In the genomic region with DNA sequence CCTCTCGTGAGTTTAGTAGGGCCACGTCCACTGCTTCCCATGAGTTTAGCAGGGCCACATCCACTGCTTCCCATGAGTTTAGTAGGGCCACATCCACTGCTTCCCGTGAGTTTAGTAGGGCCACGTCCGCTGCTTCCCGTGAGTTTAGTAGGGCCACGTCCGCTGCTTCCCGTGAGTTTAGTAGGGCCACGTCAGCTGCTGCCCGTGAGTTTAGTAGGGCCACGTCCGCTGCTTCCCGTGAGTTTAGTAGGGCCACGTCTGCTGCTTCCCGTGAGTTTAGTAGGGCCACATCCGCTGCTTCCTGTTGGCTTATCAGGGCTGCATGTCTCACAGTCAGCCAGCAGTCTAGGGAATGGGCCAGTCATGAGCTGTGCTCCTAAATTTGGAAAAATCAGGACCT, we compare ENCODE assay signal across 23 cellular contexts.
DNase-seq lines count a peak whose midpoint lies in the region; ATAC-seq, FAIRE-seq and TF ChIP-seq lines count a peak whose summit lies in the region.
"Had no signal": no experiment of that assay in that cellular context is flagged by ENCODE, and none has a peak within 500 bp of the region (broad histone marks: within the 10 kb centered on the region; RNA-seq: fewer than 3 reads in every experiment).

No MANE protein-coding gene starts in this region.

- no peaks in the 10 kb centered on the region for H3K9me3 ChIP-seq in cardiac muscle cell (ENCODE audit: low read depth)
- no peaks in the 10 kb centered on the region for H3K9me3 ChIP-seq in heart right ventricle
- no peaks in the 10 kb centered on the region for H3K9me3 ChIP-seq in right atrium auricular region
- H3K9me3 ChIP-seq in K562 (replicated peaks; ENCODE audit: control insufficient read depth, insufficient read depth, low read depth, low read length): no peaks in the 10 kb centered on the region
- H3K9me3 ChIP-seq in neural progenitor cell (ENCODE audit: low read depth): no peaks in the 10 kb centered on the region
- H3K9me3 ChIP-seq: A549, Caco-2 had no signal

- H2AFZ ChIP-seq in K562 (ENCODE audit: low read depth, low read length): no peak overlapping the region
- no peak overlapping the region for H2AFZ ChIP-seq in neural progenitor cell (replicated peaks)

- TF ChIP-seq RAD21 in K562 (CRISPR knock-in tag; conservative IDR thresholded peaks at IDR 0.05 in 1 of 2, IDR thresholded peaks at IDR 0.05 in 1 of 2): no peak

- peaks cover 39% of the 10 kb centered on the region for H3K4me1 Mint-ChIP-seq in neural progenitor cell
- no peaks in the 10 kb centered on the region for H3K4me1 Mint-ChIP-seq in activated CD4-positive, alpha-beta T cell treated with anti-CD3 and anti-CD28 coated beads, Interleukin-2, amount 10 ng/mL, durations not matched to agents 7 days and 5 days
- H3K4me1 Mint-ChIP-seq: B cell had no signal

- DNase-seq in cardiac muscle cell (ENCODE audit: low read depth in 1 of 2, low spot score in 1 of 2) (no peak), heart right ventricle (no peak), right atrium auricular region (ENCODE audit: low spot score) (no peak), cardiac septum (ENCODE audit: low spot score) (no peak), K562 (ENCODE audit: extremely low read depth in 1 of 4, low spot score in 3 of 4) (no peak), neural progenitor cell (ENCODE audit: low spot score) (no peak)
- DNase-seq in activated CD4-positive, alpha-beta T cell treated with anti-CD3 and anti-CD28 coated beads, Interleukin-2, amount 10 ng/mL, durations not matched to agents 7 days and 5 days: no peak
- DNase-seq: AML-193; Caco-2; Calu3; CD4-positive, alpha-beta T cell; CD8-positive, alpha-beta T cell; DMS79 treated with DMSO at 0.1 percent for 48 hours; GF-D8 had no signal

- 77 to 94% methylated on average over 17 of the region's 17 CpGs for WGBS in heart right ventricle, 2 donors
- WGBS in K562 (ENCODE audit: insufficient coverage, low coverage, missing lambda C conversion rate): 2% methylated on average over 16 of the region's 17 CpGs

- no peaks in the 10 kb centered on the region for H3K9me1 ChIP-seq in K562 (ENCODE audit: control insufficient read depth, insufficient read depth, low read length)

- TF ChIP-seq EP300 in K562 (IDR thresholded peaks at IDR 0.05; ENCODE audit: low read length): no peak

- peaks cover 8% of the 10 kb centered on the region for H3K27me3 Mint-ChIP-seq in neural progenitor cell (ENCODE audit: insufficient read depth, low read depth)
- no peaks in the 10 kb centered on the region for H3K27me3 Mint-ChIP-seq in activated CD4-positive, alpha-beta T cell treated with anti-CD3 and anti-CD28 coated beads, Interleukin-2, amount 10 ng/mL, durations not matched to agents 7 days and 5 days
- H3K27me3 Mint-ChIP-seq: CD4-positive, alpha-beta T cell had no signal

- intact Hi-C loops in heart right ventricle (cut with DNase I) (no loop called here), cardiac septum (cut with DNase I) (loop anchor here (5.0 kb wide), 1 partner anchor 36 kb away; no protein-coding TSS in a partner anchor), K562 (cut with micrococcal nuclease) (no loop called here)

- no peak for ATAC-seq in heart right ventricle
- ATAC-seq in K562: no peak
- ATAC-seq: A549; CD8-positive, alpha-beta T cell had no signal

- H3K4me1 ChIP-seq in cardiac muscle cell (ENCODE audit: low read depth): peaks cover 54% of the 10 kb centered on the region
- H3K4me1 ChIP-seq in heart right ventricle: peaks cover 0 to 38% (median 12%) of the 10 kb centered on the region in 9 donors
- peaks cover 0 to 25% of the 10 kb centered on the region in 2 donors for H3K4me1 ChIP-seq in right atrium auricular region
- H3K4me1 ChIP-seq in K562 (replicated peaks in 1 of 2; ENCODE audit: control insufficient read depth in 2 of 2, insufficient read depth in 2 of 2, low read length in 2 of 2): no peaks in the 10 kb centered on the region
- H3K4me1 ChIP-seq in neural progenitor cell: peaks cover 13% of the 10 kb centered on the region
- H3K4me1 ChIP-seq: A549; BLaER1 treated with 17β-estradiol and CSF1 and Interleukin-3, amounts not matched to agents 10 nM and 100 nM; Caco-2 had no signal

- POLR2A ChIA-PET in K562 (lab: Yijun Ruan, JAX): no interaction called here
- POLR2A ChIA-PET in activated CD4-positive, alpha-beta T cell treated with anti-CD3 and anti-CD28 coated beads, Interleukin-2, amount 10 ng/mL, durations not matched to agents 7 days and 5 days (lab: Charles Lee): no interaction called here

- H3K79me2 ChIP-seq in K562 (ENCODE audit: control insufficient read depth, insufficient read depth, low read length): no peaks in the 10 kb centered on the region
- no peaks in the 10 kb centered on the region for H3K79me2 ChIP-seq in neural progenitor cell (ENCODE audit: low read depth)

- H3K9ac ChIP-seq in K562 (ENCODE audit: insufficient read depth in 1 of 2, low read depth in 2 of 2, low read length in 2 of 2) (no peak overlapping the region), neural progenitor cell (no peak overlapping the region)
- H3K9ac ChIP-seq: BLaER1 treated with 17β-estradiol and CSF1 and Interleukin-3, amounts not matched to agents 10 nM and 100 nM had no signal

- no peaks in the 10 kb centered on the region for H3K9me3 Mint-ChIP-seq in neural progenitor cell
- H3K9me3 Mint-ChIP-seq in activated CD4-positive, alpha-beta T cell treated with anti-CD3 and anti-CD28 coated beads, Interleukin-2, amount 10 ng/mL, durations not matched to agents 7 days and 5 days: no peaks in the 10 kb centered on the region
- H3K9me3 Mint-ChIP-seq: CD4-positive, alpha-beta T cell; CD8-positive, alpha-beta T cell had no signal

- H3K27me3 ChIP-seq in cardiac muscle cell: no peaks in the 10 kb centered on the region
- no peaks in the 10 kb centered on the region for H3K27me3 ChIP-seq in heart right ventricle
- no peaks in the 10 kb centered on the region for H3K27me3 ChIP-seq in right atrium auricular region
- peaks cover 11 to 43% of the 10 kb centered on the region in 2 experiments for H3K27me3 ChIP-seq in K562 (ENCODE audit: control insufficient read depth in 2 of 2, insufficient read depth in 2 of 2, low read length in 2 of 2)
- no peaks in the 10 kb centered on the region for H3K27me3 ChIP-seq in neural progenitor cell
- H3K27me3 ChIP-seq: BLaER1 treated with 17β-estradiol and CSF1 and Interleukin-3, amounts not matched to agents 10 nM and 100 nM had no signal

- FAIRE-seq in K562 (lab: Jason Lieb, UNC): no peak
- FAIRE-seq: A549, D721Med, G401.6, GM12891, GM19239 had no signal

- in situ Hi-C loops in K562 (cut with MboI): no loop called here

- no peaks in the 10 kb centered on the region for H3K36me3 Mint-ChIP-seq in neural progenitor cell
- H3K36me3 Mint-ChIP-seq in activated CD4-positive, alpha-beta T cell treated with anti-CD3 and anti-CD28 coated beads, Interleukin-2, amount 10 ng/mL, durations not matched to agents 7 days and 5 days (ENCODE audit: low read depth): no peaks in the 10 kb centered on the region
- H3K36me3 Mint-ChIP-seq: CD8-positive, alpha-beta T cell had no signal

- peak overlapping the region; percentile 50 for H3K27ac Mint-ChIP-seq in neural progenitor cell
- no peak overlapping the region for H3K27ac Mint-ChIP-seq in activated CD4-positive, alpha-beta T cell treated with anti-CD3 and anti-CD28 coated beads, Interleukin-2, amount 10 ng/mL, durations not matched to agents 7 days and 5 days
- H3K27ac Mint-ChIP-seq: B cell; CD4-positive, alpha-beta T cell; CD8-positive, alpha-beta T cell had no signal

- no peak overlapping the region for H3K4me3 Mint-ChIP-seq in neural progenitor cell
- no peak overlapping the region for H3K4me3 Mint-ChIP-seq in activated CD4-positive, alpha-beta T cell treated with anti-CD3 and anti-CD28 coated beads, Interleukin-2, amount 10 ng/mL, durations not matched to agents 7 days and 5 days
- H3K4me3 Mint-ChIP-seq: B cell; CD4-positive, alpha-beta T cell; CD8-positive, alpha-beta T cell had no signal

- H3K4me3 ChIP-seq in cardiac muscle cell: no peak overlapping the region
- H3K4me3 ChIP-seq in heart right ventricle: no peak overlapping the region
- no peak overlapping the region for H3K4me3 ChIP-seq in right atrium auricular region
- no peak overlapping the region for H3K4me3 ChIP-seq in K562
- H3K4me3 ChIP-seq in neural progenitor cell: no peak overlapping the region
- H3K4me3 ChIP-seq: A549; BLaER1 treated with 17β-estradiol and CSF1 and Interleukin-3, amounts not matched to agents 10 nM and 100 nM had no signal

- H4K20me1 ChIP-seq in K562 (replicated peaks; ENCODE audit: control insufficient read depth, insufficient read depth, low read length): no peaks in the 10 kb centered on the region
- no peaks in the 10 kb centered on the region for H4K20me1 ChIP-seq in neural progenitor cell (ENCODE audit: low read depth)
- H4K20me1 ChIP-seq: BLaER1 treated with 17β-estradiol and CSF1 and Interleukin-3, amounts not matched to agents 10 nM and 100 nM had no signal

- BruUV-seq in K562 (replicated peaks; lab: Mats Ljungman, UMichigan): no TSS peak

- CTCF ChIA-PET in K562 (lab: Yijun Ruan, JAX; ENCODE audit: low intra/inter-chr PET ratio): no interaction called here
- CTCF ChIA-PET in activated CD4-positive, alpha-beta T cell treated with anti-CD3 and anti-CD28 coated beads, Interleukin-2, amount 10 ng/mL, durations not matched to agents 7 days and 5 days (lab: Charles Lee): interaction anchor here (1.0 kb wide), 1 partner anchor 11 kb away, joined by 3 read pairs; no protein-coding TSS in a partner anchor

- no peak for TF ChIP-seq POLR2A in K562 (conservative IDR thresholded peaks at IDR 0.05)

- peak overlapping the region; percentile 87 for H3K27ac ChIP-seq in cardiac muscle cell
- peak overlapping the region in 3 of 10 donors; percentile 69 to 79 (median 73) for H3K27ac ChIP-seq in heart right ventricle
- H3K27ac ChIP-seq in right atrium auricular region: peak overlapping the region; percentile 51 to 80
- H3K27ac ChIP-seq in K562 (ENCODE audit: extremely low read depth, low read depth, low read length): no peak overlapping the region
- no peak overlapping the region for H3K27ac ChIP-seq in neural progenitor cell
- H3K27ac ChIP-seq: 22Rv1; A549; BLaER1 treated with 17β-estradiol and CSF1 and Interleukin-3, amounts not matched to agents 10 nM and 100 nM; C4-2B had no signal

- H3K36me3 ChIP-seq in cardiac muscle cell (no peaks in the 10 kb centered on the region), heart right ventricle (no peaks in the 10 kb centered on the region), right atrium auricular region (no peaks in the 10 kb centered on the region), K562 (ENCODE audit: control insufficient read depth, insufficient read depth, low read length) (no peaks in the 10 kb centered on the region), neural progenitor cell (no peaks in the 10 kb centered on the region)
- H3K36me3 ChIP-seq: BLaER1 treated with 17β-estradiol and CSF1 and Interleukin-3, amounts not matched to agents 10 nM and 100 nM had no signal

- H3K4me2 ChIP-seq in K562 (ENCODE audit: insufficient read depth, low read length) (no peak overlapping the region), neural progenitor cell (no peak overlapping the region)
- H3K4me2 ChIP-seq: A549; BLaER1 treated with 17β-estradiol and CSF1 and Interleukin-3, amounts not matched to agents 10 nM and 100 nM had no signal

- no peak for TF ChIP-seq CTCF in cardiac muscle cell (IDR thresholded peaks at IDR 0.05; ENCODE audit: low read depth, low read length)
- TF ChIP-seq CTCF in heart right ventricle (IDR thresholded peaks at IDR 0.05): no peak
- no peak for TF ChIP-seq CTCF in right atrium auricular region (IDR thresholded peaks at IDR 0.05)
- TF ChIP-seq CTCF in K562 (IDR thresholded peaks at IDR 0.05 in 2 of 3, conservative IDR thresholded peaks at IDR 0.05 in 1 of 3; ENCODE audit: insufficient read depth in 2 of 3, low read depth in 1 of 3, low read length in 3 of 3): no peak
- TF ChIP-seq CTCF in neural progenitor cell (IDR thresholded peaks at IDR 0.05): no peak

- H3F3A ChIP-seq in neural progenitor cell (ENCODE audit: low read depth): no peaks in the 10 kb centered on the region

Comparison
In these comparisons a context has a peak if more than half of its experiments do, and no peak if none do; other contexts are left out.
1. H3K27ac ChIP-seq: peak in cardiac muscle cell (single experiment) and right atrium auricular region (2 of 2); none in K562 (single experiment) and neural progenitor cell (single experiment).